ENCODE assay signal across 22 cellular contexts in genomic region chr17:49944451-49944850, GRCh38. TPM values are rescaled to one million over a fixed set of nuclear protein-coding genes. Genes with fewer than 3 reads are reported as not detected.
DNase-seq lines count a peak whose midpoint lies in the region; ATAC-seq and TF ChIP-seq lines count a peak whose summit lies in the region.
"Had no signal": no experiment of that assay in that cellular context is flagged by ENCODE, and none has a peak within 500 bp of the region (broad histone marks: within the 10 kb centered on the region; RNA-seq: fewer than 3 reads in every experiment).

No MANE protein-coding gene starts in this region.

- H4K20me1 ChIP-seq in neural progenitor cell (ENCODE audit: low read depth) (no peaks in the 10 kb centered on the region), osteoblast (ENCODE audit: insufficient read depth, low read length) (no peaks in the 10 kb centered on the region)

- peaks cover 11% of the 10 kb centered on the region for H3K27me3 Mint-ChIP-seq in neural progenitor cell (ENCODE audit: insufficient read depth, low read depth)

- peak overlapping the region; percentile 1 for H3K27ac ChIP-seq in HUES48 (ENCODE audit: low read depth, low read length)
- no peak overlapping the region for H3K27ac ChIP-seq in neural progenitor cell
- no peak overlapping the region for H3K27ac ChIP-seq in osteoblast (ENCODE audit: low read depth, low read length)
- H3K27ac ChIP-seq: heart left ventricle, SJSA1, upper lobe of left lung had no signal

- no peaks in the 10 kb centered on the region for H3K36me3 ChIP-seq in HUES48 (ENCODE audit: control insufficient read depth, insufficient read depth, low read length)
- no peaks in the 10 kb centered on the region for H3K36me3 ChIP-seq in neural progenitor cell
- no peaks in the 10 kb centered on the region for H3K36me3 ChIP-seq in osteoblast (ENCODE audit: insufficient read depth, low read length)
- H3K36me3 ChIP-seq: heart left ventricle, SJSA1, upper lobe of left lung had no signal

- H3K4me3 Mint-ChIP-seq in neural progenitor cell, result no peak overlapping the region
- H3K4me3 Mint-ChIP-seq: activated B cell treated with CpG ODN at 0.5 μM for 24 hours; activated CD4-positive, alpha-beta memory T cell treated with anti-CD3 and anti-CD28 coated beads for 36 hours; IgD-negative memory B cell; T-helper 2 cell treated with Interferon-gamma antibody and Interleukin-4, amounts not matched to agents 5 μg/mL and 100 μg/mL, for 36 hours had no signal

- H3K36me3 Mint-ChIP-seq in neural progenitor cell, result no peaks in the 10 kb centered on the region
- H3K36me3 Mint-ChIP-seq: activated CD4-positive, alpha-beta memory T cell treated with anti-CD3 and anti-CD28 coated beads for 36 hours had no signal

- no peak for ATAC-seq in Right ventricle myocardium superior (ENCODE audit: poor library complexity)
- ATAC-seq: heart left ventricle, right cardiac atrium had no signal

- H3K4me2 ChIP-seq in neural progenitor cell (peak overlapping the region; percentile 30), osteoblast (ENCODE audit: insufficient read depth, low read length) (no peak overlapping the region)

- H2AFZ ChIP-seq in neural progenitor cell (replicated peaks), result peak overlapping the region; percentile 4
- no peak overlapping the region for H2AFZ ChIP-seq in osteoblast (ENCODE audit: low read length)

- no peaks in the 10 kb centered on the region for H3F3A ChIP-seq in neural progenitor cell (ENCODE audit: low read depth)

- TF ChIP-seq CTCF in neural progenitor cell (IDR thresholded peaks at IDR 0.05) (no peak), osteoblast (IDR thresholded peaks at IDR 0.05; ENCODE audit: extremely low read depth, low read depth, low read length) (no peak)

- H3K27me3 ChIP-seq in HUES48 (ENCODE audit: control insufficient read depth, insufficient read depth, low read length) (peaks cover 16% of the 10 kb centered on the region; the same call in 1 of the 2 replicates), neural progenitor cell (peaks cover 30% of the 10 kb centered on the region), osteoblast (ENCODE audit: insufficient read depth, low read length) (peaks cover 25% of the 10 kb centered on the region)
- H3K27me3 ChIP-seq: upper lobe of left lung had no signal

- intact Hi-C loops in Right ventricle myocardium superior (cut with DNase I), result no loop called here

- H3K79me2 ChIP-seq in neural progenitor cell (ENCODE audit: low read depth) (no peaks in the 10 kb centered on the region), osteoblast (ENCODE audit: insufficient read depth, low read length) (no peaks in the 10 kb centered on the region)

- H3K4me1 ChIP-seq in HUES48 (ENCODE audit: control insufficient read depth, insufficient read depth, low read length) (peaks cover 5% of the 10 kb centered on the region; the same call in 1 of the 2 replicates), neural progenitor cell (peaks cover 9% of the 10 kb centered on the region), osteoblast (ENCODE audit: insufficient read depth, low read length) (no peaks in the 10 kb centered on the region)
- H3K4me1 ChIP-seq: heart left ventricle, upper lobe of left lung had no signal

- H3K9me3 ChIP-seq in HUES48 (ENCODE audit: control insufficient read depth, insufficient read depth, low read length) (no peaks in the 10 kb centered on the region), neural progenitor cell (ENCODE audit: low read depth) (no peaks in the 10 kb centered on the region), osteoblast (ENCODE audit: low read depth, low read length) (no peaks in the 10 kb centered on the region)
- H3K9me3 ChIP-seq: heart left ventricle, SJSA1, upper lobe of left lung had no signal

- H3K9ac ChIP-seq in HUES48 (ENCODE audit: low read depth, low read length) (no peak overlapping the region), neural progenitor cell (no peak overlapping the region)

- H3K9me3 Mint-ChIP-seq in neural progenitor cell, result no peaks in the 10 kb centered on the region
- H3K9me3 Mint-ChIP-seq: activated B cell treated with CpG ODN at 0.5 μM for 24 hours; activated CD4-positive, alpha-beta memory T cell treated with anti-CD3 and anti-CD28 coated beads for 36 hours; T-helper 2 cell treated with Interferon-gamma antibody and Interleukin-4, amounts not matched to agents 5 μg/mL and 100 μg/mL, for 36 hours had no signal

- H3K27ac Mint-ChIP-seq in neural progenitor cell, result no peak overlapping the region
- H3K27ac Mint-ChIP-seq: activated B cell treated with CpG ODN at 0.5 μM for 24 hours; activated CD4-positive, alpha-beta memory T cell treated with anti-CD3 and anti-CD28 coated beads for 36 hours; IgD-negative memory B cell; T-helper 2 cell treated with Interferon-gamma antibody and Interleukin-4, amounts not matched to agents 5 μg/mL and 100 μg/mL, for 36 hours had no signal

- DNase-seq in NCI-H146 (lab: John Stamatoyannopoulos, UW) (peak; percentile 32), astrocyte of the hippocampus (ENCODE audit: low read depth, low spot score) (peak; percentile 40), neural progenitor cell (ENCODE audit: low spot score) (peak; percentile 59), Right ventricle myocardium superior (no peak), osteoblast (ENCODE audit: insufficient read length, low spot score, missing footprints) (no peak), MV-4-11 (lab: John Stamatoyannopoulos, UW) (no peak)
- DNase-seq: activated B cell treated with CpG ODN at 0.5 μM for 24 hours; activated CD4-positive, alpha-beta memory T cell treated with anti-CD3 and anti-CD28 coated beads for 36 hours; activated gamma-delta T cell treated with Interleukin-2 at 50 U/mL for 16 hours; activated T-cell treated with anti-CD3 and anti-CD28 coated beads for 4 hours; heart left ventricle; MM.1S; NCI-H2171 treated with DMSO at 0.1 percent for 48 hours; right cardiac atrium; stimulated activated CD8-positive, alpha-beta memory T cell treated with anti-CD3 and anti-CD28 coated beads, Interleukin-4, amount 100 ng/mL, for 48 hours had no signal

- peaks cover 16% of the 10 kb centered on the region for H3K4me1 Mint-ChIP-seq in neural progenitor cell
- H3K4me1 Mint-ChIP-seq: activated B cell treated with CpG ODN at 0.5 μM for 24 hours had no signal

- no peak overlapping the region for H3K4me3 ChIP-seq in HUES48 (ENCODE audit: low read depth, low read length)
- no peak overlapping the region for H3K4me3 ChIP-seq in neural progenitor cell
- H3K4me3 ChIP-seq in osteoblast (ENCODE audit: insufficient read depth, low read length), result no peak overlapping the region
- H3K4me3 ChIP-seq: heart left ventricle, SJSA1, upper lobe of left lung had no signal

RNA-seq across cellular contexts. Expression of gene DLX4, which starts 24.5 kb away (rescaled TPM):
- total RNA-seq in neural progenitor cell (ENCODE audit: low replicate concordance) (0.53 TPM in 1 of 2 replicates, not detected in the other), Right ventricle myocardium superior (not detected), osteoblast (under 0.01 TPM in 1 of 2 replicates, not detected in the other)
- total RNA-seq: lung microvascular endothelial cell, osteocyte, SJSA1 had no signal

RNA-seq across cellular contexts. Expression of gene DLX3, which starts 50.6 kb away (rescaled TPM):
- 0.04 and 0.87 TPM in 2 replicates for total RNA-seq in neural progenitor cell (ENCODE audit: low replicate concordance)
- total RNA-seq in Right ventricle myocardium superior, result not detected
- total RNA-seq in osteoblast, result 0.59 and 1.1 TPM in 2 replicates
- total RNA-seq: activated B cell treated with CpG ODN at 0.5 μM for 24 hours; activated CD4-positive, alpha-beta memory T cell treated with anti-CD3 and anti-CD28 coated beads for 36 hours; lung microvascular endothelial cell; osteocyte; SJSA1 had no signal

Comparison
In these comparisons a context has a peak if more than half of its experiments do, and no peak if none do; other contexts are left out.
1. DNase-seq: peak in NCI-H146 (single experiment), astrocyte of the hippocampus (single experiment) and neural progenitor cell (single experiment); none in Right ventricle myocardium superior (single experiment), osteoblast (single experiment) and MV-4-11 (single experiment).